Comparison of ENCODE assay signal across 9 cellular contexts in the genomic region with DNA sequence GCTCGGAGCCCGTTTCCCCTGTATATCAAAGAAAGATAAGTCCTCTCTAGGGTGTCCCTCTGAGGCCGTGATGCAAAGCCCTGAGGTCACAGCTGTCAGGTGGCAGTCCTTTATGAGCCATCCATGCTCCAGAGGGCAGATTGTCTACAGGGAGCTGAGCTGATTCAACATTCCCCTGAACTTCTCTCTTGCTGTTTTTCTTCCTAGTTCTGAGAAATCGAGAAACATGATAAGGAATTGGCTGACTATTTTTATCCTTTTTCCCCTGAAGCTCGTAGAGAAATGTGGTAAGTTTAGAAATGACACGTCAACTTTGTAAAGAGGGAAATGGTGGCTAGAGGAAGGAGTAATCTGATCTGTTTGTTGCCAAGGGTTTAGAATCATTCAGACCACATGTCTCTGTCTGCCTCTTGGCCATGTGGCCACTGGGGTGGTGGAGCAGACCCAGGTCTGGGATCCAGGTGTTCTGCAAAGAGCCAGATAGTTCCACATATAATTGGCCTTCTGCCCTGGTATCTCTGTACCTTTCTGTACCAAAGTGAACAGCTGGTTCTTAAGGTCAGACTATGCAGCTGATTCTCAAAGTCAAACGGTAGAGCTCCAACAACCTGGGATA. TPM values are rescaled to one million over a fixed set of nuclear protein-coding genes. Genes with fewer than 3 reads are reported as not detected.
DNase-seq lines count a peak whose midpoint lies in the region; ATAC-seq, FAIRE-seq and TF ChIP-seq lines count a peak whose summit lies in the region.
"Had no signal": no experiment of that assay in that cellular context is flagged by ENCODE, and none has a peak within 500 bp of the region (broad histone marks: within the 10 kb centered on the region; RNA-seq: fewer than 3 reads in every experiment).

No MANE protein-coding gene starts in this region.

- no peaks in the 10 kb centered on the region for H3K9me3 ChIP-seq in kidney (ENCODE audit: control insufficient read depth in 1 of 2, low read length in 2 of 2)

- FAIRE-seq in kidney (lab: Jason Lieb, UNC) (no peak), D721Med (lab: Jason Lieb, UNC) (no peak)

- peak overlapping the region; percentile 41 for H3K27ac Mint-ChIP-seq in activated B cell treated with CpG ODN at 0.5 μM for 24 hours

- H3K4me1 ChIP-seq in kidney (ENCODE audit: control insufficient read depth in 1 of 2, insufficient read depth in 1 of 2, low read depth in 1 of 2, low read length in 2 of 2) = peaks cover 3 to 18% of the 10 kb centered on the region in 2 donors

- CTCF ChIA-PET in activated B cell treated with CpG ODN at 0.5 μM for 24 hours (lab: Charles Lee) = no interaction called here

- intact Hi-C loops in activated B cell treated with CpG ODN at 0.5 μM for 24 hours (cut with micrococcal nuclease) (loop anchor here (5.0 to 10.0 kb wide), 4 partner anchors 52 to 1847 kb away; a partner anchor contains a TSS), kidney (cut with DNase I) (no loop called here)

- peak overlapping the region; percentile 23 to 55 for H3K27ac ChIP-seq in kidney (ENCODE audit: low read depth in 2 of 2, low read length in 2 of 2)
- H3K27ac ChIP-seq: epithelial cell of prostate had no signal

- H3K9me3 Mint-ChIP-seq in activated B cell treated with CpG ODN at 0.5 μM for 24 hours = no peaks in the 10 kb centered on the region

- H3K4me3 Mint-ChIP-seq in activated B cell treated with CpG ODN at 0.5 μM for 24 hours = no peak overlapping the region

- peak overlapping the region in 1 of 2 donors; percentile 39 for H3K9ac ChIP-seq in kidney (ENCODE audit: low read length in 2 of 2)

- POLR2A ChIA-PET in activated B cell treated with CpG ODN at 0.5 μM for 24 hours (lab: Charles Lee) = interaction anchor here (0.6 kb wide), 1 partner anchor 44 kb away, joined by 4 read pairs; no protein-coding TSS in a partner anchor

- peaks cover 25% of the 10 kb centered on the region for H3K4me1 Mint-ChIP-seq in activated B cell treated with CpG ODN at 0.5 μM for 24 hours

- H3K36me3 ChIP-seq in kidney (ENCODE audit: control insufficient read depth in 1 of 2, insufficient read depth in 2 of 2, low read length in 2 of 2) = peaks cover 0 to 4% of the 10 kb centered on the region in 2 donors

- ATAC-seq in activated B cell treated with CpG ODN at 0.5 μM for 24 hours (ENCODE audit: low read depth) = no peak

- H3K4me3 ChIP-seq in kidney (ENCODE audit: low read length in 2 of 2) = no peak overlapping the region

- no peaks in the 10 kb centered on the region for H3K27me3 Mint-ChIP-seq in activated B cell treated with CpG ODN at 0.5 μM for 24 hours

- peak; percentile 25 to 40 for DNase-seq in stimulated activated CD4-positive, alpha-beta T cell treated with anti-CD3 and anti-CD28 coated beads, Interleukin-15, amount 100 ng/mL, for 48 hours (ENCODE audit: low read depth in 2 of 2)
- DNase-seq in stimulated activated CD4-positive, alpha-beta T cell treated with anti-CD3 and anti-CD28 coated beads, Interleukin-12 subunit alpha, Interleukin-12 subunit beta, amount 100 ng/mL, for 4 hours = no peak
- DNase-seq in activated B cell treated with CpG ODN at 0.5 μM for 24 hours (no peak), kidney (no peak), ureter (ENCODE audit: low spot score) (no peak), D721Med (ENCODE audit: insufficient read length, low spot score) (no peak), amygdala (lab: John Stamatoyannopoulos, UW) (no peak), EL (no peak)

- H3K36me3 Mint-ChIP-seq in activated B cell treated with CpG ODN at 0.5 μM for 24 hours (ENCODE audit: low read depth) = peaks cover 21% of the 10 kb centered on the region

- no peak for TF ChIP-seq CTCF in activated B cell treated with CpG ODN at 0.5 μM for 24 hours (IDR thresholded peaks at IDR 0.05)
- TF ChIP-seq CTCF in kidney (IDR thresholded peaks at IDR 0.05; ENCODE audit: borderline replicate concordance, extremely low read depth, insufficient read depth) = no peak
- TF ChIP-seq CTCF in D721Med (IDR thresholded peaks at IDR 0.05; ENCODE audit: insufficient read depth, missing control alignments) = no peak

RNA-seq across cellular contexts. Expression of a gene that starts 3.5 kb away (rescaled TPM):
- 12.8 and 13.5 TPM in 2 replicates for total RNA-seq in activated B cell treated with CpG ODN at 0.5 μM for 24 hours
- 15.7 TPM for total RNA-seq in kidney
- 11.9 TPM for polyA plus RNA-seq in kidney (ENCODE audit: insufficient read depth, low read depth, low replicate concordance)
- 11.7 TPM for total RNA-seq in ureter

RNA-seq across cellular contexts. Expression of a gene that starts 4.0 kb away (rescaled TPM):
- 8.1 and 9.5 TPM in 2 replicates for total RNA-seq in activated B cell treated with CpG ODN at 0.5 μM for 24 hours
- total RNA-seq in kidney = 17.5 TPM
- polyA plus RNA-seq in kidney (ENCODE audit: insufficient read depth, low read depth, low replicate concordance) = 9.2 TPM
- 22.8 TPM for total RNA-seq in ureter

RNA-seq across cellular contexts. Expression of a gene that starts 28.3 kb away (rescaled TPM):
- 15.1 and 16.4 TPM in 2 replicates for total RNA-seq in activated B cell treated with CpG ODN at 0.5 μM for 24 hours
- 158 TPM for total RNA-seq in kidney
- polyA plus RNA-seq in kidney (ENCODE audit: insufficient read depth, low read depth, low replicate concordance) = 128 TPM
- 152 TPM for total RNA-seq in ureter

RNA-seq across cellular contexts. Expression of a gene that starts 28.5 kb away (rescaled TPM):
- 33.8 and 38.0 TPM in 2 replicates for total RNA-seq in activated B cell treated with CpG ODN at 0.5 μM for 24 hours
- 25.6 TPM for total RNA-seq in kidney
- polyA plus RNA-seq in kidney (ENCODE audit: insufficient read depth, low read depth, low replicate concordance) = 77.1 TPM
- total RNA-seq in ureter = 24.3 TPM

RNA-seq across cellular contexts. Expression of a gene that starts 30.9 kb away (rescaled TPM):
- 3.2 and 5.4 TPM in 2 replicates for total RNA-seq in activated B cell treated with CpG ODN at 0.5 μM for 24 hours
- total RNA-seq in kidney = 4.2 TPM
- 4.7 TPM for polyA plus RNA-seq in kidney (ENCODE audit: insufficient read depth, low read depth, low replicate concordance)
- 9.0 TPM for total RNA-seq in ureter

Comparison
In these comparisons a context has a peak if more than half of its experiments do, and no peak if none do; other contexts are left out.
1. DNase-seq: peak in stimulated activated CD4-positive, alpha-beta T cell treated with anti-CD3 and anti-CD28 coated beads, Interleukin-15, amount 100 ng/mL, for 48 hours (2 of 2); none in stimulated activated CD4-positive, alpha-beta T cell treated with anti-CD3 and anti-CD28 coated beads, Interleukin-12 subunit alpha, Interleukin-12 subunit beta, amount 100 ng/mL, for 4 hours (single experiment), activated B cell treated with CpG ODN at 0.5 μM for 24 hours (single experiment), kidney (single experiment), ureter (single experiment), D721Med (single experiment), amygdala (0 of 56) and EL (single experiment).